In genomic region chr5:72634444-72634843, GRCh38 we compare ENCODE assay signal across 23 cellular contexts.
DNase-seq lines count a peak whose midpoint lies in the region; ATAC-seq and TF ChIP-seq lines count a peak whose summit lies in the region.
"Had no signal": no experiment of that assay in that cellular context is flagged by ENCODE, and none has a peak within 500 bp of the region (broad histone marks: within the 10 kb centered on the region; RNA-seq: fewer than 3 reads in every experiment).

No MANE protein-coding gene starts in this region.

- peaks cover 0 to 3% (median 0%) of the 10 kb centered on the region in 7 donors for H3K9me3 Mint-ChIP-seq in CD14-positive monocyte
- H3K9me3 Mint-ChIP-seq: CD4-positive, CD25-positive, alpha-beta regulatory T cell; mesothelial cell of epicardium; T-helper 1 cell treated with Interleukin-12 subunit alpha and Interleukin-12 subunit beta and Interleukin-4 antibody, amounts not matched to agents 30 μg/mL and 1 μg/mL, for 36 hours had no signal

- peak; percentile 68 for ATAC-seq in SK-N-SH treated with all-trans-retinoic acid at 6 μM for 48 hours
- ATAC-seq in GM18511 (IDR thresholded peaks at IDR 0.05; ENCODE audit: unreplicated experiment), result no peak

- H3K4me2 ChIP-seq in osteoblast (ENCODE audit: insufficient read depth, low read length), result peak overlapping the region; percentile 4

- intact Hi-C loops in CD14-positive monocyte (cut with micrococcal nuclease), result no loop called here

- TF ChIP-seq CTCF in osteoblast (IDR thresholded peaks at IDR 0.05; ENCODE audit: extremely low read depth, low read depth, low read length) (no peak), CD14-positive monocyte (IDR thresholded peaks at IDR 0.05) (no peak)

- no peak overlapping the region for H3K4me3 Mint-ChIP-seq in CD14-positive monocyte
- H3K4me3 Mint-ChIP-seq: CD4-positive, CD25-positive, alpha-beta regulatory T cell; mesothelial cell of epicardium; T-helper 1 cell treated with Interleukin-12 subunit alpha and Interleukin-12 subunit beta and Interleukin-4 antibody, amounts not matched to agents 30 μg/mL and 1 μg/mL, for 36 hours had no signal

- H3K27ac Mint-ChIP-seq in CD14-positive monocyte, result no peak overlapping the region
- H3K27ac Mint-ChIP-seq: CD4-positive, CD25-positive, alpha-beta regulatory T cell; mesothelial cell of epicardium; T-helper 1 cell treated with Interleukin-12 subunit alpha and Interleukin-12 subunit beta and Interleukin-4 antibody, amounts not matched to agents 30 μg/mL and 1 μg/mL, for 36 hours had no signal

- no peaks in the 10 kb centered on the region for H3K79me2 ChIP-seq in osteoblast (ENCODE audit: insufficient read depth, low read length)

- H4K20me1 ChIP-seq in osteoblast (ENCODE audit: insufficient read depth, low read length), result no peaks in the 10 kb centered on the region

- H3K36me3 Mint-ChIP-seq in CD14-positive monocyte, result no peaks in the 10 kb centered on the region
- H3K36me3 Mint-ChIP-seq: CD4-positive, CD25-positive, alpha-beta regulatory T cell; mesothelial cell of epicardium had no signal

- H3K27ac ChIP-seq in cingulate gyrus (ENCODE audit: low read depth, low read length) (peak overlapping the region; percentile 49), osteoblast (ENCODE audit: low read depth, low read length) (peak overlapping the region; percentile 48)
- H3K27ac ChIP-seq: ascending aorta, epithelial cell of prostate had no signal

- peak overlapping the region; percentile 59 for H2AFZ ChIP-seq in osteoblast (ENCODE audit: low read length)

- H3K4me1 ChIP-seq in osteoblast (ENCODE audit: insufficient read depth, low read length), result peaks cover 20% of the 10 kb centered on the region
- H3K4me1 ChIP-seq: ascending aorta, spleen had no signal

- no peaks in the 10 kb centered on the region for H3K36me3 ChIP-seq in osteoblast (ENCODE audit: insufficient read depth, low read length)
- H3K36me3 ChIP-seq: ascending aorta, spleen had no signal

- H3K9me3 ChIP-seq in osteoblast (ENCODE audit: low read depth, low read length), result no peaks in the 10 kb centered on the region
- H3K9me3 ChIP-seq: ascending aorta, spleen had no signal

- no peak overlapping the region for H3K4me3 ChIP-seq in osteoblast (ENCODE audit: insufficient read depth, low read length)
- H3K4me3 ChIP-seq: ascending aorta, coronary artery, spleen had no signal

- no peaks in the 10 kb centered on the region for H3K27me3 ChIP-seq in osteoblast (ENCODE audit: insufficient read depth, low read length)
- H3K27me3 ChIP-seq: ascending aorta, spleen had no signal

- H3K4me1 Mint-ChIP-seq in CD14-positive monocyte, result no peaks in the 10 kb centered on the region
- H3K4me1 Mint-ChIP-seq: CD4-positive, CD25-positive, alpha-beta regulatory T cell had no signal

- peaks cover 0 to 9% (median 6%) of the 10 kb centered on the region in 3 donors for H3K27me3 Mint-ChIP-seq in CD14-positive monocyte (ENCODE audit: low read depth in 3 of 3)

- DNase-seq in EL (peak; percentile 60), osteoblast (ENCODE audit: insufficient read length, low spot score, missing footprints) (no peak), NCI-H187 (lab: John Stamatoyannopoulos, UW) (no peak), DMS79 treated with DMSO at 0.1 percent for 48 hours (lab: John Stamatoyannopoulos, UW) (no peak), CD14-positive monocyte (ENCODE audit: low spot score) (no peak)
- DNase-seq: activated CD4-positive, alpha-beta T cell treated with anti-CD3 and anti-CD28 coated beads, Interleukin-2, amount 50 U/mL, for 48 hours; activated naive CD4-positive, alpha-beta T cell; activated T-cell treated with anti-CD3 and anti-CD28 coated beads for 4 hours; CD4-positive, CD25-positive, alpha-beta regulatory T cell; NCI-H1417 treated with DMSO at 0.1 percent for 48 hours; NCI-H2171; NCI-H774; Right ventricle myocardium superior; spleen; stimulated activated CD4-positive, alpha-beta T cell treated with anti-CD3 and anti-CD28 coated beads, Interleukin-4, amount 100 ng/mL, for 4 hours had no signal

TF ChIP-seq in SK-N-SH treated with all-trans-retinoic acid at 6 μM for 48 hours, 23 proteins besides CTCF, POLR2A, EP300 and RAD21:
- TF ChIP-seq ARNTL (CRISPR knock-in tag; IDR thresholded peaks at IDR 0.05; ENCODE audit: borderline replicate concordance, low read depth) (no peak), ISL1 (CRISPR knock-in tag; IDR thresholded peaks at IDR 0.05) (peak; percentile 19; the same call in 1 of the 2 replicates)
